Comparison of ENCODE assay signal across 11 cellular contexts in genomic region chr16:85916141-85916890, GRCh38. TPM values are rescaled to one million over a fixed set of nuclear protein-coding genes. Genes with fewer than 3 reads are reported as not detected.
DNase-seq lines count a peak whose midpoint lies in the region; ATAC-seq, FAIRE-seq and TF ChIP-seq lines count a peak whose summit lies in the region.
"Had no signal": no experiment of that assay in that cellular context is flagged by ENCODE, and none has a peak within 500 bp of the region (broad histone marks: within the 10 kb centered on the region; RNA-seq: fewer than 3 reads in every experiment).

No MANE protein-coding gene starts in this region.

- peak; percentile 54 for DNase-seq in DMS79 (lab: John Stamatoyannopoulos, UW)
- DNase-seq in PC-9, result peak; percentile 10 to 61
- no peak for DNase-seq in H1 (ENCODE audit: low read depth in 1 of 2, low spot score in 2 of 2)
- no peak for DNase-seq in naive B cell
- DNase-seq in endodermal cell, result no peak
- DNase-seq in NCI-H526 (lab: John Stamatoyannopoulos, UW), result no peak
- DNase-seq: DMS53, NCI-H69 had no signal

- H3K4me1 ChIP-seq in PC-9 (replicated peaks; ENCODE audit: insufficient read depth), result no peaks in the 10 kb centered on the region
- peaks cover 0 to 5% (median 2%) of the 10 kb centered on the region in 4 experiments; a peak in 3 of 7 replicates for H3K4me1 ChIP-seq in H1 (replicated peaks in 1 of 4; ENCODE audit: control insufficient read depth in 3 of 4, insufficient read depth in 4 of 4, low read length in 3 of 4)
- no peaks in the 10 kb centered on the region for H3K4me1 ChIP-seq in endodermal cell (ENCODE audit: control insufficient read depth, insufficient read depth, low read length)
- H3K4me1 ChIP-seq: prostate gland had no signal

- H3K36me3 Mint-ChIP-seq in naive B cell (peaks cover 32 to 49% of the 10 kb centered on the region in 2 donors), endodermal cell (ENCODE audit: low read depth) (no peaks in the 10 kb centered on the region)

- H2BK15ac ChIP-seq in H1 (ENCODE audit: low read length), result no peak overlapping the region

- H3K36me3 ChIP-seq in PC-9 (ENCODE audit: low read depth), result no peaks in the 10 kb centered on the region
- H3K36me3 ChIP-seq in H1 (ENCODE audit: control insufficient read depth in 2 of 4, insufficient read depth in 4 of 4, low read length in 3 of 4), result no peaks in the 10 kb centered on the region
- H3K36me3 ChIP-seq in endodermal cell (ENCODE audit: control insufficient read depth, insufficient read depth, low read length), result no peaks in the 10 kb centered on the region
- H3K36me3 ChIP-seq: prostate gland had no signal

- H3K27ac Mint-ChIP-seq in naive B cell (peak overlapping the region in 5 of 6 donors; percentile 68 to 94 (median 86)), endodermal cell (no peak overlapping the region)

- no peak overlapping the region for H3K14ac ChIP-seq in H1 (ENCODE audit: insufficient read length)

- TF ChIP-seq EP300 in H1 (IDR thresholded peaks at IDR 0.05; ENCODE audit: borderline replicate concordance in 1 of 2, low read depth in 2 of 2, low read length in 2 of 2), result no peak

- H3K79me2 ChIP-seq in PC-9 (ENCODE audit: low read depth), result no peaks in the 10 kb centered on the region
- H3K79me2 ChIP-seq in H1 (ENCODE audit: control insufficient read depth in 1 of 2, insufficient read depth in 2 of 2, low read length in 2 of 2), result no peaks in the 10 kb centered on the region

- CTCF ChIA-PET in PC-9 (lab: Charles Lee) (interaction anchor here (0.6 kb wide), 1 partner anchor 13 kb away, joined by 4 read pairs; no protein-coding TSS in a partner anchor), H1 (lab: Charles Lee; ENCODE audit: partially characterized antibody) (interaction anchor here (0.7 to 10.2 kb wide), 15 partner anchors 10 to 1596 kb away, joined by 3 to 52 read pairs (median 4); partner anchors contain the start of gene IRF8)

- TF ChIP-seq POLR2A in H1 (IDR thresholded peaks at IDR 0.05; ENCODE audit: control extremely low read depth in 1 of 2, low read depth in 2 of 2, low read length in 2 of 2), result no peak

- no peak overlapping the region for H4K5ac ChIP-seq in H1 (ENCODE audit: insufficient read length, low read depth, low read length)

- H3K9ac ChIP-seq in H1 (replicated peaks in 1 of 4; ENCODE audit: extremely low read depth in 1 of 4, low read depth in 3 of 4, low read length in 3 of 4), result no peak overlapping the region
- no peak overlapping the region for H3K9ac ChIP-seq in endodermal cell (ENCODE audit: extremely low read depth, low read length, poor library complexity, severe bottlenecking)

- no peak overlapping the region for H4K8ac ChIP-seq in H1 (ENCODE audit: extremely low read depth, insufficient read depth, low read length)

- H3K56ac ChIP-seq in H1 (replicated peaks; ENCODE audit: insufficient read length, low read depth, low read length), result no peak overlapping the region

- no peak overlapping the region for H2BK5ac ChIP-seq in H1 (ENCODE audit: low read depth, low read length)

- no peaks in the 10 kb centered on the region for H3K9me2 ChIP-seq in PC-9 (ENCODE audit: insufficient read depth)

- no peak for TF ChIP-seq RAD21 in H1 (IDR thresholded peaks at IDR 0.05 in 1 of 2, conservative IDR thresholded peaks at IDR 0.05 in 1 of 2; ENCODE audit: low read depth in 2 of 2, low read length in 2 of 2)

- H2BK12ac ChIP-seq in H1 (ENCODE audit: low read depth, low read length), result no peak overlapping the region

- peaks cover 59 to 83% (median 66%) of the 10 kb centered on the region in 3 donors for H3K4me1 Mint-ChIP-seq in naive B cell
- no peaks in the 10 kb centered on the region for H3K4me1 Mint-ChIP-seq in endodermal cell

- FAIRE-seq in H1 (lab: Jason Lieb, UNC), result no peak

- no peaks in the 10 kb centered on the region for H3K23me2 ChIP-seq in H1 (ENCODE audit: low read depth, low read length)

- H2AK5ac ChIP-seq in H1 (ENCODE audit: low read depth, low read length), result 0 out of 2 replicates have a peak overlapping the region, but pooled peaks have one; percentile 46

- 86% methylated on average over 20 of the region's 20 CpGs; no CpG with 5 or more reads in 1 of the 2 experiments for WGBS in H1 (ENCODE audit: extremely low coverage in 1 of 2, insufficient coverage in 1 of 2, insufficient read length in 1 of 2, insufficient replicate concordance in 2 of 2, low coverage in 1 of 2, low lambda C conversion rate in 2 of 2, missing lambda C conversion rate in 1 of 2), 2 experiments
- 93 to 98% methylated on average over 17 to 20 of the region's 20 CpGs for WGBS in endodermal cell (ENCODE audit: insufficient coverage in 1 of 2, insufficient read length in 1 of 2), 2 experiments

- H3K9me3 ChIP-seq in PC-9 (ENCODE audit: insufficient read depth, low read depth) (no peaks in the 10 kb centered on the region), H1 (ENCODE audit: insufficient read depth in 2 of 2, low read depth in 1 of 2, low read length in 1 of 2) (no peaks in the 10 kb centered on the region), endodermal cell (ENCODE audit: control insufficient read depth, low read length) (no peaks in the 10 kb centered on the region)
- H3K9me3 ChIP-seq: prostate gland had no signal

- intact Hi-C loops in PC-9 (cut with micrococcal nuclease; ENCODE audit: unreplicated experiment), result no loop called here

- BruUV-seq in PC-9 (replicated peaks; lab: Mats Ljungman, UMichigan), result no TSS peak

- H2AFZ ChIP-seq in PC-9 (no peak overlapping the region), H1 (ENCODE audit: low read length) (no peak overlapping the region)

- no peak overlapping the region for H2BK120ac ChIP-seq in H1 (replicated peaks; ENCODE audit: low read depth, low read length)

- no peak overlapping the region for H3K27ac ChIP-seq in PC-9
- no peak overlapping the region for H3K27ac ChIP-seq in H1 (ENCODE audit: low read depth, low read length)
- H3K27ac ChIP-seq in endodermal cell (ENCODE audit: low read depth, low read length), result no peak overlapping the region
- H3K27ac ChIP-seq: prostate gland had no signal

- H3K27me3 ChIP-seq in PC-9 (ENCODE audit: insufficient read depth, low read depth) (peaks cover 100% of the 10 kb centered on the region), H1 (replicated peaks in 1 of 4; ENCODE audit: control insufficient read depth in 3 of 4, extremely low read depth in 1 of 4, insufficient read depth in 3 of 4, low read length in 3 of 4) (peaks cover 0 to 2% (median 0%) of the 10 kb centered on the region in 4 experiments; a peak in 2 of 7 replicates), endodermal cell (ENCODE audit: control insufficient read depth, insufficient read depth, low read length, poor library complexity, severe bottlenecking) (no peaks in the 10 kb centered on the region)

- H3K4me3 Mint-ChIP-seq in naive B cell (peak overlapping the region; percentile 43 to 87 (median 65)), endodermal cell (no peak overlapping the region)

- no peaks in the 10 kb centered on the region for H3F3A ChIP-seq in PC-9 (ENCODE audit: insufficient read depth, low read depth)

- H3K23ac ChIP-seq in H1 (ENCODE audit: insufficient read length), result no peak overlapping the region

- no peak overlapping the region for H3K4ac ChIP-seq in H1 (replicated peaks; ENCODE audit: insufficient read length, low read depth, low read length)

- no peak overlapping the region for H3K4me3 ChIP-seq in PC-9
- no peak overlapping the region for H3K4me3 ChIP-seq in H1 (ENCODE audit: extremely low read depth in 1 of 4, insufficient read depth in 2 of 4, low read depth in 3 of 4, low read length in 4 of 4)
- H3K4me3 ChIP-seq in endodermal cell (ENCODE audit: low read length), result no peak overlapping the region
- H3K4me3 ChIP-seq: prostate gland had no signal

- TF ChIP-seq CTCF in PC-9 (conservative IDR thresholded peaks at IDR 0.05) (no peak), H1 (IDR thresholded peaks at IDR 0.05; ENCODE audit: control extremely low read depth in 1 of 3, insufficient read depth in 1 of 3, low read depth in 1 of 3, low read length in 3 of 3) (no peak), endodermal cell (conservative IDR thresholded peaks at IDR 0.05) (no peak)

- no peaks in the 10 kb centered on the region for H3K27me3 Mint-ChIP-seq in naive B cell
- H3K27me3 Mint-ChIP-seq in endodermal cell (ENCODE audit: insufficient read depth), result no peaks in the 10 kb centered on the region

- ATAC-seq in naive B cell (ENCODE audit: low read depth in 2 of 2) (peak; percentile 20 to 22), HG03469 (IDR thresholded peaks at IDR 0.05; ENCODE audit: unreplicated experiment) (no peak), GM21390 (IDR thresholded peaks at IDR 0.05; ENCODE audit: unreplicated experiment) (no peak)

- H2BK20ac ChIP-seq in H1 (ENCODE audit: low read length), result no peak overlapping the region

- H3K18ac ChIP-seq in H1 (ENCODE audit: extremely low read depth, low read length), result no peak overlapping the region

- H3K4me2 ChIP-seq in PC-9, result peak overlapping the region; percentile 40; the same call in 1 of the 2 replicates
- H3K4me2 ChIP-seq in H1 (ENCODE audit: insufficient read depth in 1 of 2, low read depth in 2 of 2, low read length in 2 of 2), result no peak overlapping the region

- H3K79me1 ChIP-seq in H1 (ENCODE audit: low read depth, low read length), result no peaks in the 10 kb centered on the region

- H3K9me3 Mint-ChIP-seq in naive B cell (no peaks in the 10 kb centered on the region), endodermal cell (no peaks in the 10 kb centered on the region)

- H4K91ac ChIP-seq in H1 (replicated peaks; ENCODE audit: insufficient read length, low read length), result no peak overlapping the region

- POLR2A ChIA-PET in PC-9 (lab: Charles Lee; ENCODE audit: unreplicated experiment) (no interaction called here), H1 (lab: Charles Lee; ENCODE audit: partially characterized antibody) (interaction anchor here (0.7 kb wide), 1 partner anchor 613 kb away, joined by 3 read pairs; no protein-coding TSS in a partner anchor)

- H4K20me1 ChIP-seq in PC-9 (ENCODE audit: insufficient read depth) (no peaks in the 10 kb centered on the region), H1 (replicated peaks in 1 of 2; ENCODE audit: control insufficient read depth in 1 of 2, insufficient read depth in 2 of 2, low read length in 2 of 2) (peaks cover 0 to 3% of the 10 kb centered on the region in 2 experiments)

TF ChIP-seq in H1, 55 proteins besides CTCF, POLR2A, EP300 and RAD21 (continues in another document):
- no peak for TF ChIP-seq CHD1 (IDR thresholded peaks at IDR 0.05; ENCODE audit: low read depth, low read length)

RNA-seq across cellular contexts. Expression of gene IRF8, which starts 17.4 kb away (rescaled TPM):
- total RNA-seq in PC-9 (2021) (not detected in 2 replicates), endodermal cell (under 1 TPM; 0.24 to 0.75 TPM)
- 0.96 and 2.0 TPM in 2 replicates for total RNA-seq in H1 (2021; fragmentation: NEBNext Ultra II Directional; extraction: Animal tissue kit (Norgen Biotek cat#: 25700))
- polyA plus RNA-seq in H1 (2011; rRNA removed) (0.35 and 0.72 TPM in 2 replicates), naive B cell (ENCODE audit: low read depth in 6 of 6) (100 to 1,000 TPM; 646 to 909 (median 752) TPM)
- polyA plus RNA-seq in H1 (2011; cell fraction: cytosol; rRNA removed), result 0.54 TPM
- 0.80 TPM for polyA plus RNA-seq in H1 (2011; cell fraction: nucleus; rRNA removed)
- polyA plus RNA-seq in H1 (2012, experiment 1 of 2), result 0.37 to 0.72 TPM (median 0.53 TPM) in 4 replicates
- 0.12 TPM for polyA plus RNA-seq in H1 (2012, experiment 2 of 2)
- 0.34 TPM for polyA plus RNA-seq in H1 (2013, experiment 1 of 2)
- polyA plus RNA-seq in H1 (2013, experiment 2 of 2), result 0.37 TPM
- 0.88 and 1.3 TPM in 2 replicates for polyA minus RNA-seq in H1 (2011; rRNA and poly(A)+ RNA removed)
- polyA minus RNA-seq in H1 (2011; cell fraction: cytosol; rRNA and poly(A)+ RNA removed), result not detected
- 0.30 TPM for polyA minus RNA-seq in H1 (2011; cell fraction: nucleus; rRNA and poly(A)+ RNA removed)
- polyA plus RNA-seq in endodermal cell (2013, experiment 1 of 2), result 0.64 TPM
- polyA plus RNA-seq in endodermal cell (2013, experiment 2 of 2), result 0.21 TPM

Comparison
In these comparisons a context has a peak if more than half of its experiments do, and no peak if none do; other contexts are left out.
1. DNase-seq: peak in DMS79 (single experiment) and PC-9 (2 of 2); none in H1 (0 of 2), naive B cell (single experiment), endodermal cell (single experiment) and NCI-H526 (0 of 2).
2. ATAC-seq: peak in naive B cell (2 of 2); none in HG03469 (single experiment) and GM21390 (single experiment).